Comparison of ENCODE assay signal across 1 cellular context in the genomic region with DNA sequence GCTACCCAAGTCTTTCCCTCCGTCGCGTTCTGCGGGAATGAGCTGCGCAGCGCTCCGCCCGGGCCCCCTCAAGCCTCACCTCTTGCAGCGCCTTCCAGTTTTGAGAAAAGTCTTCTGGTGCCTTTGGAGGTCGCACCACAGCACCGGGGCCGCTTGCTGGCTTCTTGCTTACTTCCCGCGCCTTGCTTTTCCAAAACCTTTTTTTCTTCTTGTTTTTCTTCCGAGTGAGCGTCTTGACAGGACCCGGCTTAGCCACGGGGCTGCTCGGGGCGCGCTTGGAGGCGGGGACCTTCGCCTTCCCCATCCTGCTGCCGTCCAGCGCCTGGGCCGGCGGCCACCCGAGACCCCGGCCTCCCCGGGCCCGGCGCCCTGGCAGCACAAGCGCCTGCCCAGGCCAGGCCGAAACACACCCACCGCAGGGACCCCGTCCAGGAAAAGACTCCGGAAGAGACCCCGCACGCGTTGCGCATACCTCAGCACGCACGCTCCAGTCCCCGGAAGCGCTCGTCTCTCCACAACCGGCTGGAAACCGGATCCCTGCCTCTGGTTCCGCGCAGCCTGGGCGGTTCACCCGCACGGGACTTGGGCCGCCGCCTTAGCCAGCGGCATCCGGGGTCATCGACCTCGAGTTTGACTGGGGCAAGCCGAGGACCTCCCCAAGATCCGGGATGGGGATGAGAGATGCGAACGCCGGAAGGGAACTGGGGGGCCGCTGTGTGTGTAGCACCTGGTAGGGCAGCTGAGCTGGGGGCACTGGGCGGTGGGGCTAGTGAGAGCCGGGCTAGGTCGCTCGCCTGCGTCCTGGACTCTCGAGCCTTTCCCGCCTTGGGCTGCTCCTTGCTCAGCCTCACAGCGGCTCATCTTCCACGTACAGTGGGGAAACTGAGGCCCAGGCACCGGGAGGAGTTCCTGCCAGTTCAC.
TF ChIP-seq lines count a peak whose summit lies in the region.

Gene REXO4 (minus strand): TSS at position 470 of the 921 bp plus-strand sequence. CDS start 166 bp downstream, at position 304.

TF ChIP-seq in K562, 482 proteins besides CTCF, POLR2A, EP300 and RAD21 (continued from another document and continues in another):
- TF ChIP-seq SMARCE1 (IDR thresholded peaks at IDR 0.05), result no peak
- no peak for TF ChIP-seq HNRNPUL1 (IDR thresholded peaks at IDR 0.05; ENCODE audit: low read length)
- TF ChIP-seq PHB (CRISPR knock-in tag; IDR thresholded peaks at IDR 0.05), result no peak
- no peak for TF ChIP-seq ZNF717 (CRISPR knock-in tag; IDR thresholded peaks at IDR 0.05)
- no peak for TF ChIP-seq THRB (CRISPR knock-in tag; conservative IDR thresholded peaks at IDR 0.05)
- TF ChIP-seq THAP12 (CRISPR knock-in tag; IDR thresholded peaks at IDR 0.05), result no peak; the same call in 1 of the 2 replicates
- no peak for TF ChIP-seq SIRT6 (IDR thresholded peaks at IDR 0.05; ENCODE audit: low read depth, low read length)
- no peak for TF ChIP-seq ZNF311 (CRISPR knock-in tag; IDR thresholded peaks at IDR 0.05)
- no peak for TF ChIP-seq HNRNPH1 (optimal IDR thresholded peaks at IDR 0.05; ENCODE audit: low read depth, low read length)
- TF ChIP-seq DLX4 (CRISPR knock-in tag; IDR thresholded peaks at IDR 0.05), result no peak
- peak; percentile 56 to 98; a peak in 3 of 4 replicates for TF ChIP-seq HDAC1 (IDR thresholded peaks at IDR 0.05)
- TF ChIP-seq SMARCC2 (IDR thresholded peaks at IDR 0.05; ENCODE audit: low read depth), result no peak
- TF ChIP-seq ESRRA (IDR thresholded peaks at IDR 0.05; ENCODE audit: borderline replicate concordance, low read depth), result peak; percentile 90
- no peak for TF ChIP-seq SMC3 (conservative IDR thresholded peaks at IDR 0.05; ENCODE audit: insufficient read depth, low read depth, low read length)
- TF ChIP-seq GABPB2 (CRISPR knock-in tag; conservative IDR thresholded peaks at IDR 0.05), result no peak
- no peak for TF ChIP-seq ZNF384 (IDR thresholded peaks at IDR 0.05; ENCODE audit: low read depth, low read length)
- no peak for TF ChIP-seq SRSF3 (IDR thresholded peaks at IDR 0.05; ENCODE audit: insufficient read depth, low read length)
- TF ChIP-seq, protein P1, sequence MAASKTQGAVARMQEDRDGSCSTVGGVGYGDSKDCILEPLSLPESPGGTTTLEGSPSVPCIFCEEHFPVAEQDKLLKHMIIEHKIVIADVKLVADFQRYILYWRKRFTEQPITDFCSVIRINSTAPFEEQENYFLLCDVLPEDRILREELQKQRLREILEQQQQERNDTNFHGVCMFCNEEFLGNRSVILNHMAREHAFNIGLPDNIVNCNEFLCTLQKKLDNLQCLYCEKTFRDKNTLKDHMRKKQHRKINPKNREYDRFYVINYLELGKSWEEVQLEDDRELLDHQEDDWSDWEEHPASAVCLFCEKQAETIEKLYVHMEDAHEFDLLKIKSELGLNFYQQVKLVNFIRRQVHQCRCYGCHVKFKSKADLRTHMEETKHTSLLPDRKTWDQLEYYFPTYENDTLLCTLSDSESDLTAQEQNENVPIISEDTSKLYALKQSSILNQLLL (CRISPR knock-in tag; IDR thresholded peaks at IDR 0.05; ENCODE audit: borderline replicate concordance), result no peak
- no peak for TF ChIP-seq ZNF395 (CRISPR knock-in tag; IDR thresholded peaks at IDR 0.05)
- TF ChIP-seq RFX5 (IDR thresholded peaks at IDR 0.05; ENCODE audit: low read depth, low read length), result no peak
- TF ChIP-seq ZNF23 (CRISPR knock-in tag; IDR thresholded peaks at IDR 0.05), result no peak
- no peak for TF ChIP-seq ZNF146 (CRISPR knock-in tag; IDR thresholded peaks at IDR 0.05; ENCODE audit: unreplicated experiment)
- TF ChIP-seq, protein P2, sequence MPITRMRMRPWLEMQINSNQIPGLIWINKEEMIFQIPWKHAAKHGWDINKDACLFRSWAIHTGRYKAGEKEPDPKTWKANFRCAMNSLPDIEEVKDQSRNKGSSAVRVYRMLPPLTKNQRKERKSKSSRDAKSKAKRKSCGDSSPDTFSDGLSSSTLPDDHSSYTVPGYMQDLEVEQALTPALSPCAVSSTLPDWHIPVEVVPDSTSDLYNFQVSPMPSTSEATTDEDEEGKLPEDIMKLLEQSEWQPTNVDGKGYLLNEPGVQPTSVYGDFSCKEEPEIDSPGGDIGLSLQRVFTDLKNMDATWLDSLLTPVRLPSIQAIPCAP (CRISPR knock-in tag; IDR thresholded peaks at IDR 0.05; ENCODE audit: borderline replicate concordance), result no peak
- no peak for TF ChIP-seq MTF1 (CRISPR knock-in tag; IDR thresholded peaks at IDR 0.05; ENCODE audit: borderline replicate concordance)
- peak; percentile 56; the same call in 1 of the 2 replicates for TF ChIP-seq MTA1 (IDR thresholded peaks at IDR 0.05; ENCODE audit: borderline replicate concordance)
- TF ChIP-seq, protein P3, sequence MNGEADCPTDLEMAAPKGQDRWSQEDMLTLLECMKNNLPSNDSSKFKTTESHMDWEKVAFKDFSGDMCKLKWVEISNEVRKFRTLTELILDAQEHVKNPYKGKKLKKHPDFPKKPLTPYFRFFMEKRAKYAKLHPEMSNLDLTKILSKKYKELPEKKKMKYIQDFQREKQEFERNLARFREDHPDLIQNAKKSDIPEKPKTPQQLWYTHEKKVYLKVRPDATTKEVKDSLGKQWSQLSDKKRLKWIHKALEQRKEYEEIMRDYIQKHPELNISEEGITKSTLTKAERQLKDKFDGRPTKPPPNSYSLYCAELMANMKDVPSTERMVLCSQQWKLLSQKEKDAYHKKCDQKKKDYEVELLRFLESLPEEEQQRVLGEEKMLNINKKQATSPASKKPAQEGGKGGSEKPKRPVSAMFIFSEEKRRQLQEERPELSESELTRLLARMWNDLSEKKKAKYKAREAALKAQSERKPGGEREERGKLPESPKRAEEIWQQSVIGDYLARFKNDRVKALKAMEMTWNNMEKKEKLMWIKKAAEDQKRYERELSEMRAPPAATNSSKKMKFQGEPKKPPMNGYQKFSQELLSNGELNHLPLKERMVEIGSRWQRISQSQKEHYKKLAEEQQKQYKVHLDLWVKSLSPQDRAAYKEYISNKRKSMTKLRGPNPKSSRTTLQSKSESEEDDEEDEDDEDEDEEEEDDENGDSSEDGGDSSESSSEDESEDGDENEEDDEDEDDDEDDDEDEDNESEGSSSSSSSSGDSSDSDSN (IDR thresholded peaks at IDR 0.05; ENCODE audit: borderline replicate concordance in 1 of 2, low read depth in 2 of 2, low read length in 2 of 2), result peak; percentile 99
- TF ChIP-seq KDM1A (IDR thresholded peaks at IDR 0.05), result peak; percentile 58 to 75; a peak in 2 of 4 replicates
- no peak for TF ChIP-seq POLR2AphosphoS2 (IDR thresholded peaks at IDR 0.05; ENCODE audit: low read length)
- no peak for TF ChIP-seq CHCHD3 (CRISPR knock-in tag; IDR thresholded peaks at IDR 0.05)
- TF ChIP-seq, protein P4, sequence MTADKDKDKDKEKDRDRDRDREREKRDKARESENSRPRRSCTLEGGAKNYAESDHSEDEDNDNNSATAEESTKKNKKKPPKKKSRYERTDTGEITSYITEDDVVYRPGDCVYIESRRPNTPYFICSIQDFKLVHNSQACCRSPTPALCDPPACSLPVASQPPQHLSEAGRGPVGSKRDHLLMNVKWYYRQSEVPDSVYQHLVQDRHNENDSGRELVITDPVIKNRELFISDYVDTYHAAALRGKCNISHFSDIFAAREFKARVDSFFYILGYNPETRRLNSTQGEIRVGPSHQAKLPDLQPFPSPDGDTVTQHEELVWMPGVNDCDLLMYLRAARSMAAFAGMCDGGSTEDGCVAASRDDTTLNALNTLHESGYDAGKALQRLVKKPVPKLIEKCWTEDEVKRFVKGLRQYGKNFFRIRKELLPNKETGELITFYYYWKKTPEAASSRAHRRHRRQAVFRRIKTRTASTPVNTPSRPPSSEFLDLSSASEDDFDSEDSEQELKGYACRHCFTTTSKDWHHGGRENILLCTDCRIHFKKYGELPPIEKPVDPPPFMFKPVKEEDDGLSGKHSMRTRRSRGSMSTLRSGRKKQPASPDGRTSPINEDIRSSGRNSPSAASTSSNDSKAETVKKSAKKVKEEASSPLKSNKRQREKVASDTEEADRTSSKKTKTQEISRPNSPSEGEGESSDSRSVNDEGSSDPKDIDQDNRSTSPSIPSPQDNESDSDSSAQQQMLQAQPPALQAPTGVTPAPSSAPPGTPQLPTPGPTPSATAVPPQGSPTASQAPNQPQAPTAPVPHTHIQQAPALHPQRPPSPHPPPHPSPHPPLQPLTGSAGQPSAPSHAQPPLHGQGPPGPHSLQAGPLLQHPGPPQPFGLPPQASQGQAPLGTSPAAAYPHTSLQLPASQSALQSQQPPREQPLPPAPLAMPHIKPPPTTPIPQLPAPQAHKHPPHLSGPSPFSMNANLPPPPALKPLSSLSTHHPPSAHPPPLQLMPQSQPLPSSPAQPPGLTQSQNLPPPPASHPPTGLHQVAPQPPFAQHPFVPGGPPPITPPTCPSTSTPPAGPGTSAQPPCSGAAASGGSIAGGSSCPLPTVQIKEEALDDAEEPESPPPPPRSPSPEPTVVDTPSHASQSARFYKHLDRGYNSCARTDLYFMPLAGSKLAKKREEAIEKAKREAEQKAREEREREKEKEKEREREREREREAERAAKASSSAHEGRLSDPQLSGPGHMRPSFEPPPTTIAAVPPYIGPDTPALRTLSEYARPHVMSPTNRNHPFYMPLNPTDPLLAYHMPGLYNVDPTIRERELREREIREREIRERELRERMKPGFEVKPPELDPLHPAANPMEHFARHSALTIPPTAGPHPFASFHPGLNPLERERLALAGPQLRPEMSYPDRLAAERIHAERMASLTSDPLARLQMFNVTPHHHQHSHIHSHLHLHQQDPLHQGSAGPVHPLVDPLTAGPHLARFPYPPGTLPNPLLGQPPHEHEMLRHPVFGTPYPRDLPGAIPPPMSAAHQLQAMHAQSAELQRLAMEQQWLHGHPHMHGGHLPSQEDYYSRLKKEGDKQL (CRISPR knock-in tag; IDR thresholded peaks at IDR 0.05; ENCODE audit: borderline replicate concordance), result no peak
- TF ChIP-seq SAP30 (IDR thresholded peaks at IDR 0.05; ENCODE audit: borderline replicate concordance, insufficient read depth, low read depth, low read length, poor library complexity, severe bottlenecking), result peak; percentile 78
- TF ChIP-seq E2F1 (CRISPR knock-in tag; IDR thresholded peaks at IDR 0.05), result peak; percentile 67; the same call in 1 of the 2 replicates
- no peak for TF ChIP-seq PHTF2 (CRISPR knock-in tag; IDR thresholded peaks at IDR 0.05)
- no peak for TF ChIP-seq ZNF511 (CRISPR knock-in tag; IDR thresholded peaks at IDR 0.05)
- peak; percentile 29 for TF ChIP-seq MEIS2 (IDR thresholded peaks at IDR 0.05; ENCODE audit: partially characterized antibody)
- TF ChIP-seq ZC3H11A (IDR thresholded peaks at IDR 0.05; ENCODE audit: low read depth, low read length), result peak; percentile 93
- no peak for TF ChIP-seq GTF2B (IDR thresholded peaks at IDR 0.05; ENCODE audit: extremely low read depth, insufficient read length)
